8 cellular contexts compared by ENCODE assay signal in the genomic region with DNA sequence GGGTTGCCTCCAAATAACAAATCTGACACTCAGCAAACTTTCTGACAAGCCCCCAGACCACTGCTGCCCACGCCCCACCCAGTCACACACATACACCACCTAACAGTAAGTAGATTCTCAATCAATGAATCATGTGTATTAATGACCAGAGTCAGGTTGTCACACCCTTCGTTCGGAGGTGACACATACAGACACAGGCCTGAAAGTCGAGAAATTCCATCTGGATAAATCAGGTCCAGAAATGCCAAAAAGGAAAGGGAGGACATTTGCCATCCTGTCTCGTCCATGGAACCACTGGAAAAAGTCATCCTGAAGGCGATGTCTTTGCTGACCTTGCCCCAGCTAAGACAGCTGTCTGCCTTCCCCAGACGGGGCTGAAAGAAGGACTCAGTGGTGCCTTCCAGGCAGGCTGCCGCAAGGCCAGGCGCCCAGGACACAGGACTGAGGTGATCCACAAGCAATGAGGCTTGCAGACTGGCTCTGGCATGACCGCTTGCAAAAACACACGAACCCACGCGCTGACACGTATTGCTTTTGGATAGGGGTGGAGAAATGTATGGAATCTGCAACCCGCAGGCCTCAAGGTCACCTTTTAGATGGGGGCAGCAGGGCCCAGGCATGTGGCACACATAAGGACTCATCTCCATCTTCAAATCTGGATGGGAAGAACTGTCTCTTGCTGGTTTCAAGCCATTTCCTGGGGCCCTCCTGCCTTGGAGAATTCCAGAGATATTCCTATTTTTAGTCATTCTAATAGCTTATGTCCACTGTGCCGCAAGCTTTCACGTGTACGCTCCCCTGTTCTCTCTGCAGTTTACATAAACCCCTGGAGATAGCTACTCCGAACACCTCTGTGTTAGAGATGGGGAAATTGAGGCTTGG. TPM values are rescaled to one million over a fixed set of nuclear protein-coding genes. Genes with fewer than 3 reads are reported as not detected.
DNase-seq lines count a peak whose midpoint lies in the region; ATAC-seq and TF ChIP-seq lines count a peak whose summit lies in the region.

No MANE protein-coding gene starts in this region.

- WGBS in spleen, 5 donors, result 86 to 87% (median 87%) methylated on average over 18 to 19 of the region's 19 CpGs

- ATAC-seq in HG03039 (IDR thresholded peaks at IDR 0.05; ENCODE audit: unreplicated experiment) (no peak), GM18873 (IDR thresholded peaks at IDR 0.05; ENCODE audit: low FRiP score, unreplicated experiment) (no peak)

- intact Hi-C loops in spleen (cut with DNase I; ENCODE audit: low total_unique reads), result no loop called here

- peaks cover 58% of the 10 kb centered on the region for H3K36me3 Mint-ChIP-seq in T-helper 2 cell treated with Interferon-gamma antibody and Interleukin-4, amounts not matched to agents 5 μg/mL and 100 μg/mL, for 36 hours (ENCODE audit: low read depth)
- H3K36me3 Mint-ChIP-seq in glutamatergic neuron (ENCODE audit: unreplicated experiment), result peaks cover 10% of the 10 kb centered on the region

- TF ChIP-seq POLR2A in spleen (IDR thresholded peaks at IDR 0.05), result no peak

- no peak for DNase-seq in T-helper 2 cell treated with Interferon-gamma antibody and Interleukin-4, amounts not matched to agents 5 μg/mL and 100 μg/mL, for 36 hours (ENCODE audit: low spot score)
- DNase-seq in T-helper 2 cell (no peak), glutamatergic neuron (peak; percentile 15), spleen (peak; percentile 73)
- peak; percentile 47 to 48 for DNase-seq in activated T-cell treated with anti-CD3 and anti-CD28 coated beads, Interleukin-2, amount 50 U/mL, for 48 hours
- no peak for DNase-seq in stimulated activated CD8-positive, alpha-beta memory T cell treated with anti-CD3 and anti-CD28 coated beads, Interleukin-4, amount 100 ng/mL, for 48 hours

- H3K4me3 Mint-ChIP-seq in T-helper 2 cell treated with Interferon-gamma antibody and Interleukin-4, amounts not matched to agents 5 μg/mL and 100 μg/mL, for 36 hours, result no peak overlapping the region
- H3K4me3 Mint-ChIP-seq in glutamatergic neuron (ENCODE audit: unreplicated experiment), result no peak overlapping the region

- peaks cover 86% of the 10 kb centered on the region for H3K4me1 Mint-ChIP-seq in T-helper 2 cell treated with Interferon-gamma antibody and Interleukin-4, amounts not matched to agents 5 μg/mL and 100 μg/mL, for 36 hours (ENCODE audit: low read depth)
- H3K4me1 Mint-ChIP-seq in glutamatergic neuron (ENCODE audit: low read depth, unreplicated experiment), result peaks cover 7% of the 10 kb centered on the region

- peaks cover 37 to 100% (median 89%) of the 10 kb centered on the region in 6 donors for H3K4me1 ChIP-seq in spleen

- H3K36me3 ChIP-seq in spleen, result peaks cover 0 to 23% (median 1%) of the 10 kb centered on the region in 6 donors

- H3K9me3 Mint-ChIP-seq in T-helper 2 cell treated with Interferon-gamma antibody and Interleukin-4, amounts not matched to agents 5 μg/mL and 100 μg/mL, for 36 hours, result no peaks in the 10 kb centered on the region
- H3K9me3 Mint-ChIP-seq in glutamatergic neuron (ENCODE audit: unreplicated experiment), result no peaks in the 10 kb centered on the region

- no peak overlapping the region for H3K4me3 ChIP-seq in spleen

- H3K27ac ChIP-seq in spleen, result peak overlapping the region in 5 of 8 donors; percentile 46 to 76 (median 69)

- no peaks in the 10 kb centered on the region for H3K27me3 ChIP-seq in spleen (replicated peaks in 1 of 7)

- peak overlapping the region; percentile 53 for H3K27ac Mint-ChIP-seq in T-helper 2 cell treated with Interferon-gamma antibody and Interleukin-4, amounts not matched to agents 5 μg/mL and 100 μg/mL, for 36 hours
- no peak overlapping the region for H3K27ac Mint-ChIP-seq in glutamatergic neuron (ENCODE audit: unreplicated experiment)

- peaks cover 0 to 9% (median 0%) of the 10 kb centered on the region in 8 donors for H3K9me3 ChIP-seq in spleen

- no peak for TF ChIP-seq CTCF in glutamatergic neuron (IDR thresholded peaks at IDR 0.05; ENCODE audit: partially characterized antibody, unreplicated experiment)
- no peak for TF ChIP-seq CTCF in spleen (IDR thresholded peaks at IDR 0.05 in 8 of 11, conservative IDR thresholded peaks at IDR 0.05 in 3 of 11)

- H3K27me3 Mint-ChIP-seq in T-helper 2 cell treated with Interferon-gamma antibody and Interleukin-4, amounts not matched to agents 5 μg/mL and 100 μg/mL, for 36 hours (ENCODE audit: low read depth), result no peaks in the 10 kb centered on the region
- H3K27me3 Mint-ChIP-seq in glutamatergic neuron (ENCODE audit: unreplicated experiment), result no peaks in the 10 kb centered on the region

RNA-seq across cellular contexts. Expression of a gene that starts 9.0 kb away (rescaled TPM):
- total RNA-seq in glutamatergic neuron (ENCODE audit: unreplicated experiment), result not detected
- total RNA-seq in spleen, result 10 to 100 TPM; 28.0 to 42.9 (median 38.7) TPM
- polyA plus RNA-seq in spleen, result 1 to 10 TPM; 6.5 to 9.1 (median 6.8) TPM

Comparison
In these comparisons a context has a peak if more than half of its experiments do, and no peak if none do; other contexts are left out.
1. DNase-seq: peak in activated T-cell treated with anti-CD3 and anti-CD28 coated beads, Interleukin-2, amount 50 U/mL, for 48 hours (2 of 2), glutamatergic neuron (single experiment) and spleen (single experiment); none in T-helper 2 cell treated with Interferon-gamma antibody and Interleukin-4, amounts not matched to agents 5 μg/mL and 100 μg/mL, for 36 hours (single experiment), T-helper 2 cell (0 of 5) and stimulated activated CD8-positive, alpha-beta memory T cell treated with anti-CD3 and anti-CD28 coated beads, Interleukin-4, amount 100 ng/mL, for 48 hours (single experiment).
2. RNA of a gene that starts 9.0 kb away (total RNA-seq): 28.0 to 42.9 TPM in spleen; not detected in glutamatergic neuron (single experiment); every median in the first group is over 10 times any median in the second.